ENCODE assay signal across 26 cellular contexts in the genomic region with DNA sequence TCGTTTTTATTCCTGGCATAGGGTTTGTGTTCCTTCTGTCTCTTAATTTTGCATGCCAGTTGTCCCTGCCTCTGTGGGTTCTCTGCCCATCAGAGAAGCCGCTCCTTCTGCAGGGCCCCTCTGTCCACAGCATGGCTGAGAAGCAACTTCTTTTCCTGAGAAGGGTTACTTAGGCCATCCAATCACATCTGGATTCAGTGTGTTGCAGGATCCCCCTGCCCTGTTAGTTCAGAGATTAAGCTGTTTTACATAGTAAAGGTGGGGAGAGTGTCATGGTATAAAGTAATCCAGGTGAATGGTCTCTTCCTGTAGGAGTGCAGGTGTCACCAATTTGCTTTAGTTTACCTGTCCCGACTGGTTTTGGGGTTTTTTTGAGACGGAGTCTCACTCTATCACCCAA. TPM values are rescaled to one million over a fixed set of nuclear protein-coding genes. Genes with fewer than 3 reads are reported as not detected.
DNase-seq lines count a peak whose midpoint lies in the region; ATAC-seq and TF ChIP-seq lines count a peak whose summit lies in the region.
"Had no signal": no experiment of that assay in that cellular context is flagged by ENCODE, and none has a peak within 500 bp of the region (broad histone marks: within the 10 kb centered on the region; RNA-seq: fewer than 3 reads in every experiment).

No MANE protein-coding gene starts in this region.

- H3K4me3 Mint-ChIP-seq in activated CD4-positive, alpha-beta T cell treated with anti-CD3 and anti-CD28 coated beads, Interleukin-2, amount 10 ng/mL, durations not matched to agents 7 days and 5 days = no peak overlapping the region
- no peak overlapping the region for H3K4me3 Mint-ChIP-seq in osteocyte (ENCODE audit: unreplicated experiment)
- H3K4me3 Mint-ChIP-seq: activated CD4-positive, alpha-beta T cell treated with anti-CD3 and anti-CD28 coated beads for 36 hours had no signal

- intact Hi-C loops in dorsolateral prefrontal cortex (cut with DNase I) = loop anchor here in 1 of 2 donors (5.0 kb wide), 1 partner anchor 59 kb away; a partner anchor contains a TSS

- H3K9me3 Mint-ChIP-seq in activated CD4-positive, alpha-beta T cell treated with anti-CD3 and anti-CD28 coated beads, Interleukin-2, amount 10 ng/mL, durations not matched to agents 7 days and 5 days = no peaks in the 10 kb centered on the region
- H3K9me3 Mint-ChIP-seq in osteocyte (ENCODE audit: unreplicated experiment) = no peaks in the 10 kb centered on the region

- H3K27me3 ChIP-seq in dorsolateral prefrontal cortex = no peaks in the 10 kb centered on the region
- H3K27me3 ChIP-seq: left lung, SJSA1, thyroid gland had no signal

- peaks cover 39% of the 10 kb centered on the region for H3K4me1 Mint-ChIP-seq in activated CD4-positive, alpha-beta T cell treated with anti-CD3 and anti-CD28 coated beads, Interleukin-2, amount 10 ng/mL, durations not matched to agents 7 days and 5 days
- H3K4me1 Mint-ChIP-seq in osteocyte (ENCODE audit: unreplicated experiment) = peaks cover 36% of the 10 kb centered on the region

- H3K36me3 Mint-ChIP-seq in activated CD4-positive, alpha-beta T cell treated with anti-CD3 and anti-CD28 coated beads, Interleukin-2, amount 10 ng/mL, durations not matched to agents 7 days and 5 days (ENCODE audit: low read depth) = peaks cover 43% of the 10 kb centered on the region
- peaks cover 25% of the 10 kb centered on the region for H3K36me3 Mint-ChIP-seq in osteocyte (ENCODE audit: unreplicated experiment)

- no peak for ATAC-seq in HG03280 (IDR thresholded peaks at IDR 0.05; ENCODE audit: unreplicated experiment)
- ATAC-seq: activated CD4-positive, alpha-beta T cell treated with anti-CD3 and anti-CD28 coated beads for 36 hours; left lung; psoas muscle had no signal

- no peak for DNase-seq in activated CD4-positive, alpha-beta T cell treated with anti-CD3 and anti-CD28 coated beads, Interleukin-2, amount 10 ng/mL, durations not matched to agents 7 days and 5 days
- DNase-seq in activated CD4-positive, alpha-beta T cell treated with anti-CD3 and anti-CD28 coated beads, Interleukin-2, amount 50 U/mL, for 4 hours = no peak
- DNase-seq in RWPE1 (ENCODE audit: low spot score) (no peak), dorsolateral prefrontal cortex (no peak), osteocyte (ENCODE audit: extremely low spot score, unreplicated experiment) (no peak), NCI-H524 (lab: John Stamatoyannopoulos, UW) (no peak), NCI-H345 treated with DMSO at 0.1 percent for 48 hours (lab: John Stamatoyannopoulos, UW; ENCODE audit: unreplicated experiment) (no peak)
- DNase-seq: 8988T; activated CD4-positive, alpha-beta T cell treated with anti-CD3 and anti-CD28 coated beads for 36 hours; activated CD8-positive, alpha-beta memory T cell treated with anti-CD3 and anti-CD28 coated beads for 24 hours; activated naive CD4-positive, alpha-beta T cell treated with Interleukin-2 at 50 U/mL for 16 hours; activated T-cell treated with anti-CD3 and anti-CD28 coated beads, Interleukin-2, amount 50 U/mL, for 1 hour; aorta; CD4-positive, CD25-positive, alpha-beta regulatory T cell; GM23248; left lung; mesendoderm; NCI-H1048; NCI-H1694 treated with DMSO at 0.1 percent for 48 hours; NCI-H526 treated with DMSO at 0.1 percent for 48 hours; psoas muscle; stimulated activated naive CD4-positive, alpha-beta T cell treated with Interleukin-2 at 50 U/mL for 16 hours; T-helper 1 cell; thyroid gland had no signal

- POLR2A ChIA-PET in activated CD4-positive, alpha-beta T cell treated with anti-CD3 and anti-CD28 coated beads, Interleukin-2, amount 10 ng/mL, durations not matched to agents 7 days and 5 days (lab: Charles Lee) = no interaction called here
- POLR2A ChIA-PET in RWPE1 (lab: Yijun Ruan, JAX; ENCODE audit: low non-redundant PET) = no interaction called here

- CTCF ChIA-PET in activated CD4-positive, alpha-beta T cell treated with anti-CD3 and anti-CD28 coated beads, Interleukin-2, amount 10 ng/mL, durations not matched to agents 7 days and 5 days (lab: Charles Lee) = interaction anchor here (1.9 to 2.8 kb wide), 2 partner anchors 10 to 18 kb away, joined by 7 to 12 read pairs; no protein-coding TSS in a partner anchor
- CTCF ChIA-PET in RWPE1 (lab: Yijun Ruan, JAX) = interaction anchor here (0.7 kb wide), 1 partner anchor 105 kb away, joined by 4 read pairs; no protein-coding TSS in a partner anchor

- no peaks in the 10 kb centered on the region for H3K27me3 Mint-ChIP-seq in activated CD4-positive, alpha-beta T cell treated with anti-CD3 and anti-CD28 coated beads, Interleukin-2, amount 10 ng/mL, durations not matched to agents 7 days and 5 days
- H3K27me3 Mint-ChIP-seq in osteocyte (ENCODE audit: unreplicated experiment) = no peaks in the 10 kb centered on the region
- H3K27me3 Mint-ChIP-seq: activated CD4-positive, alpha-beta T cell treated with anti-CD3 and anti-CD28 coated beads for 36 hours; CD4-positive, CD25-positive, alpha-beta regulatory T cell had no signal

- H3K4me3 ChIP-seq in dorsolateral prefrontal cortex = peak overlapping the region in 3 of 59 donors; percentile 10 to 35 (median 25)
- H3K4me3 ChIP-seq: GM23248, left lung, psoas muscle, SJSA1, thyroid gland had no signal

- H3K27ac ChIP-seq in RWPE1 = peak overlapping the region; percentile 74
- H3K27ac ChIP-seq in dorsolateral prefrontal cortex = peak overlapping the region in 54 of 59 donors; percentile 8 to 97 (median 78)
- H3K27ac ChIP-seq: GM23248, psoas muscle, thyroid gland had no signal

- no peak for TF ChIP-seq CTCF in RWPE1 (conservative IDR thresholded peaks at IDR 0.05; ENCODE audit: low read depth)
- no peak for TF ChIP-seq CTCF in dorsolateral prefrontal cortex (IDR thresholded peaks at IDR 0.05 in 54 of 56, conservative IDR thresholded peaks at IDR 0.05 in 2 of 56; ENCODE audit: low read depth in 1 of 56, partially characterized antibody in 56 of 56)
- no peak for TF ChIP-seq CTCF in osteocyte (IDR thresholded peaks at IDR 0.05)

- H3K27ac Mint-ChIP-seq in activated CD4-positive, alpha-beta T cell treated with anti-CD3 and anti-CD28 coated beads, Interleukin-2, amount 10 ng/mL, durations not matched to agents 7 days and 5 days = peak overlapping the region; percentile 28
- peak overlapping the region; percentile 47 for H3K27ac Mint-ChIP-seq in osteocyte (ENCODE audit: unreplicated experiment)
- H3K27ac Mint-ChIP-seq: activated CD4-positive, alpha-beta T cell treated with anti-CD3 and anti-CD28 coated beads for 36 hours; CD4-positive, CD25-positive, alpha-beta regulatory T cell had no signal

RNA-seq across cellular contexts. Expression of a gene that starts 22.9 kb away (rescaled TPM):
- 10 to 100 TPM; 16.1 to 16.6 TPM for total RNA-seq in activated CD4-positive, alpha-beta T cell treated with anti-CD3 and anti-CD28 coated beads, Interleukin-2, amount 10 ng/mL, durations not matched to agents 7 days and 5 days
- 10 to 100 TPM; 15.6 to 45.4 (median 24.2) TPM for total RNA-seq in dorsolateral prefrontal cortex
- total RNA-seq in osteocyte = 29.5 and 33.5 TPM in 2 replicates

RNA-seq across cellular contexts. Expression of a gene that starts 59.1 kb away (rescaled TPM):
- 100 to 1,000 TPM; 141 to 146 TPM for total RNA-seq in activated CD4-positive, alpha-beta T cell treated with anti-CD3 and anti-CD28 coated beads, Interleukin-2, amount 10 ng/mL, durations not matched to agents 7 days and 5 days
- total RNA-seq in dorsolateral prefrontal cortex = 100 to 1,000 TPM in 3 of 120 experiments, 10 to 100 TPM in 117; 52.9 to 108 (median 72.5) TPM
- total RNA-seq in osteocyte = 97.8 and 111 TPM in 2 replicates
